In genomic region chr2:235713244-235713643, GRCh38 we compare ENCODE assay signal across 21 cellular contexts.
"Had no signal": no experiment of that assay in that cellular context is flagged by ENCODE, and none has a peak within 500 bp of the region (broad histone marks: within the 10 kb centered on the region; RNA-seq: fewer than 3 reads in every experiment).

No MANE protein-coding gene starts in this region.

- H3K36me3 Mint-ChIP-seq: activated naive CD8-positive, alpha-beta T cell; memory B cell; naive B cell had no signal

- H3K27ac ChIP-seq: brain microvascular endothelial cell, coronary artery, gastrocnemius medialis, left ventricle myocardium inferior, upper lobe of right lung had no signal

- H3K27me3 ChIP-seq: brain microvascular endothelial cell, gastrocnemius medialis, upper lobe of right lung had no signal

- H3K9me3 Mint-ChIP-seq: activated T-helper 1 cell treated with anti-CD3 and anti-CD28 coated beads, Interleukin-12 subunit alpha, Interleukin-12 subunit beta, Interleukin-2, Interleukin-4 antibody, amounts not matched to agents 30 ng/mL and 10 ng/mL and 1 ng/mL, durations not matched to agents 14 hours and 24 hours and 36 hours; stimulated activated effector memory CD8-positive, alpha-beta T cell treated with anti-CD3 and anti-CD28 coated beads, Interleukin-12 subunit alpha, Interleukin-12 subunit beta, amount 100 ng/mL, for 72 hours had no signal

- H3K4me3 Mint-ChIP-seq: activated CD4-positive, alpha-beta T cell treated with anti-CD3 and anti-CD28 coated beads for 36 hours; activated naive CD8-positive, alpha-beta T cell; activated T-helper 1 cell treated with anti-CD3 and anti-CD28 coated beads, Interleukin-12 subunit alpha, Interleukin-12 subunit beta, Interleukin-2, Interleukin-4 antibody, amounts not matched to agents 30 ng/mL and 10 ng/mL and 1 ng/mL, durations not matched to agents 14 hours and 24 hours and 36 hours; memory B cell; stimulated activated effector memory CD8-positive, alpha-beta T cell treated with anti-CD3 and anti-CD28 coated beads, Interleukin-12 subunit alpha, Interleukin-12 subunit beta, amount 100 ng/mL, for 72 hours had no signal

- H3K36me3 ChIP-seq: brain microvascular endothelial cell, gastrocnemius medialis, upper lobe of right lung had no signal

- H3K27ac Mint-ChIP-seq: activated CD4-positive, alpha-beta T cell treated with anti-CD3 and anti-CD28 coated beads for 36 hours; activated naive CD8-positive, alpha-beta T cell; activated T-helper 1 cell treated with anti-CD3 and anti-CD28 coated beads, Interleukin-12 subunit alpha, Interleukin-12 subunit beta, Interleukin-2, Interleukin-4 antibody, amounts not matched to agents 30 ng/mL and 10 ng/mL and 1 ng/mL, durations not matched to agents 14 hours and 24 hours and 36 hours; memory B cell; stimulated activated effector memory CD8-positive, alpha-beta T cell treated with anti-CD3 and anti-CD28 coated beads, Interleukin-12 subunit alpha, Interleukin-12 subunit beta, amount 100 ng/mL, for 72 hours had no signal

- H3K4me2 ChIP-seq: smooth muscle cell had no signal

- H3K4me3 ChIP-seq: coronary artery, gastrocnemius medialis, left ventricle myocardium inferior, mucosa of descending colon, smooth muscle cell, upper lobe of right lung had no signal

- DNase-seq: activated CD4-positive, alpha-beta T cell treated with anti-CD3 and anti-CD28 coated beads for 36 hours; activated CD4-positive, alpha-beta T cell treated with anti-CD3 and anti-CD28 coated beads, Interleukin-2, amount 50 U/mL, for 48 hours; activated T-cell treated with anti-CD3 and anti-CD28 coated beads for 4 hours; brain microvascular endothelial cell; central memory CD4-positive, alpha-beta T cell; gastrocnemius medialis; kidney; left ventricle myocardium inferior; mucosa of descending colon; naive B cell; stimulated activated CD4-positive, alpha-beta T cell treated with anti-CD3 and anti-CD28 coated beads, Interleukin-4, amount 100 ng/mL, for 24 hours; T-helper 2 cell; upper lobe of right lung had no signal

- H3K4me1 Mint-ChIP-seq: activated CD4-positive, alpha-beta T cell treated with anti-CD3 and anti-CD28 coated beads for 36 hours; memory B cell; naive B cell had no signal

- H3K27me3 Mint-ChIP-seq: activated naive CD8-positive, alpha-beta T cell had no signal

- H3K4me1 ChIP-seq: gastrocnemius medialis, upper lobe of right lung had no signal

- FAIRE-seq: endometrium, kidney had no signal

- ATAC-seq: activated CD4-positive, alpha-beta T cell treated with anti-CD3 and anti-CD28 coated beads for 36 hours; gastrocnemius medialis; mucosa of descending colon; sciatic nerve; stimulated activated effector memory CD8-positive, alpha-beta T cell treated with anti-CD3 and anti-CD28 coated beads, Interleukin-12 subunit alpha, Interleukin-12 subunit beta, amount 100 ng/mL, for 72 hours; upper lobe of right lung had no signal

- H3K9me3 ChIP-seq: gastrocnemius medialis, left ventricle myocardium inferior, mucosa of descending colon, upper lobe of right lung had no signal
